In genomic region chr1:162904579-162904978, GRCh38 we compare ENCODE assay signal across 1 cellular context.
TF ChIP-seq lines count a peak whose summit lies in the region.

No MANE protein-coding gene starts in this region.

TF ChIP-seq in GM23338, 12 proteins besides CTCF, POLR2A, EP300 and RAD21 (continued from another document):
- no peak for TF ChIP-seq REST (IDR thresholded peaks at IDR 0.05; ENCODE audit: unreplicated experiment)
- TF ChIP-seq NANOG (IDR thresholded peaks at IDR 0.05; ENCODE audit: borderline replicate concordance), result no peak
